Comparison of ENCODE assay signal across 8 cellular contexts in genomic region chr6:105402090-105402980, GRCh38. TPM values are rescaled to one million over a fixed set of nuclear protein-coding genes. Genes with fewer than 3 reads are reported as not detected.
DNase-seq lines count a peak whose midpoint lies in the region; ATAC-seq and TF ChIP-seq lines count a peak whose summit lies in the region.

No MANE protein-coding gene starts in this region.

- H3K4me3 ChIP-seq in Caco-2 (ENCODE audit: low read depth, low read length) = peak overlapping the region; percentile 96
- H3K4me3 ChIP-seq in iPS-20b (ENCODE audit: low read length) = peak overlapping the region; percentile 88

- TF ChIP-seq CTCF in Caco-2 (IDR thresholded peaks at IDR 0.05; ENCODE audit: insufficient read depth in 1 of 2, low read depth in 1 of 2, low read length in 1 of 2, severe bottlenecking in 1 of 2, unreplicated experiment in 1 of 2) (peak in 1 of 2 experiments; percentile 1), brain (conservative IDR thresholded peaks at IDR 0.05) (no peak)

- no TSS peak for BruUV-seq in Caco-2 (replicated peaks; lab: Mats Ljungman, UMichigan)

- peak overlapping the region; percentile 50 for H3K27ac ChIP-seq in iPS-20b (ENCODE audit: low read length)

- H3K4me1 Mint-ChIP-seq in Caco-2 (ENCODE audit: low read depth, unreplicated experiment) (peaks cover 21% of the 10 kb centered on the region), brain (peaks cover 64% of the 10 kb centered on the region)

- H3K27ac Mint-ChIP-seq in Caco-2 (ENCODE audit: unreplicated experiment) = peak overlapping the region; percentile 91
- H3K27ac Mint-ChIP-seq in brain = peak overlapping the region; percentile 68 to 91 (median 87)

- H3K36me3 Mint-ChIP-seq in Caco-2 (ENCODE audit: insufficient read depth, unreplicated experiment) = peaks cover 9% of the 10 kb centered on the region
- H3K36me3 Mint-ChIP-seq in brain = no peaks in the 10 kb centered on the region

- CTCF ChIA-PET in Caco-2 (lab: Charles Lee) = interaction anchor here (0.6 to 1.2 kb wide), 14 partner anchors 9 to 315 kb away, joined by 3 to 10 read pairs (median 4); no protein-coding TSS in a partner anchor

- POLR2A ChIA-PET in Caco-2 (lab: Charles Lee) = interaction anchor here (0.8 to 1.2 kb wide), 2 partner anchors 27 to 28 kb away, joined by 4 to 6 read pairs; no protein-coding TSS in a partner anchor

- H3K9me3 ChIP-seq in Caco-2 = no peaks in the 10 kb centered on the region
- no peaks in the 10 kb centered on the region for H3K9me3 ChIP-seq in iPS-20b (ENCODE audit: insufficient read depth, low read depth, low read length)

- H3K4me3 Mint-ChIP-seq in Caco-2 (ENCODE audit: unreplicated experiment) = peak overlapping the region; percentile 97
- H3K4me3 Mint-ChIP-seq in brain = peak overlapping the region; percentile 91 to 99 (median 95)

- H3K36me3 ChIP-seq in Caco-2 (ENCODE audit: control insufficient read depth, insufficient read depth, low read length) = no peaks in the 10 kb centered on the region
- no peaks in the 10 kb centered on the region for H3K36me3 ChIP-seq in iPS-20b (ENCODE audit: insufficient read depth, low read depth, low read length)

- H3K27me3 ChIP-seq in Caco-2 (replicated peaks; ENCODE audit: control insufficient read depth, insufficient read depth, low read length) (no peaks in the 10 kb centered on the region), iPS-20b (ENCODE audit: insufficient read depth, low read length) (no peaks in the 10 kb centered on the region)

- H3K4me1 ChIP-seq in Caco-2 (peaks cover 17% of the 10 kb centered on the region), iPS-20b (ENCODE audit: insufficient read depth, low read length) (peaks cover 27% of the 10 kb centered on the region)

- H3K9me3 Mint-ChIP-seq in Caco-2 (ENCODE audit: unreplicated experiment) = no peaks in the 10 kb centered on the region
- H3K9me3 Mint-ChIP-seq in brain = no peaks in the 10 kb centered on the region

- DNase-seq in Caco-2 (no peak), RKO (ENCODE audit: low spot score) (peak; percentile 57), middle frontal gyrus (ENCODE audit: extremely low spot score, low spot score) (no peak)
- peak; percentile 1 to 8 for DNase-seq in stimulated activated CD4-positive, alpha-beta T cell treated with anti-CD3 and anti-CD28 coated beads, Interleukin-1b, Interleukin-23, amount 100 ng/mL, for 4 hours (ENCODE audit: low read depth in 2 of 2)

- H3K27me3 Mint-ChIP-seq in Caco-2 (ENCODE audit: insufficient read depth, unreplicated experiment) (no peaks in the 10 kb centered on the region), brain (peaks cover 22% of the 10 kb centered on the region)

- peak overlapping the region; percentile 67; the same call in 1 of the 2 replicates for H3K9ac ChIP-seq in iPS-20b (ENCODE audit: low read depth, low read length)

- intact Hi-C loops in Caco-2 (cut with micrococcal nuclease; ENCODE audit: unreplicated experiment) = loop anchor here (2.0 kb wide), 1 partner anchor 40 kb away; no protein-coding TSS in a partner anchor

- ATAC-seq in GM19438 (IDR thresholded peaks at IDR 0.05; ENCODE audit: low read depth, unreplicated experiment) = peak; percentile 45
- peak; percentile 41 for ATAC-seq in HG03520 (IDR thresholded peaks at IDR 0.05; ENCODE audit: unreplicated experiment)

RNA-seq across cellular contexts. Expression of gene PREP, which starts 0.5 kb away (rescaled TPM):
- total RNA-seq in Caco-2 (2022) = 66.5 and 69.9 TPM in 2 replicates
- polyA plus RNA-seq in brain (ENCODE audit: insufficient read depth, low read depth, low replicate concordance) = 75.0 TPM

Comparison
In these comparisons a context has a peak if more than half of its experiments do, and no peak if none do; other contexts are left out.
1. DNase-seq: peak in RKO (single experiment) and stimulated activated CD4-positive, alpha-beta T cell treated with anti-CD3 and anti-CD28 coated beads, Interleukin-1b, Interleukin-23, amount 100 ng/mL, for 4 hours (2 of 2); none in Caco-2 (0 of 2) and middle frontal gyrus (single experiment).